ENCODE assay signal across 8 cellular contexts in the genomic region with DNA sequence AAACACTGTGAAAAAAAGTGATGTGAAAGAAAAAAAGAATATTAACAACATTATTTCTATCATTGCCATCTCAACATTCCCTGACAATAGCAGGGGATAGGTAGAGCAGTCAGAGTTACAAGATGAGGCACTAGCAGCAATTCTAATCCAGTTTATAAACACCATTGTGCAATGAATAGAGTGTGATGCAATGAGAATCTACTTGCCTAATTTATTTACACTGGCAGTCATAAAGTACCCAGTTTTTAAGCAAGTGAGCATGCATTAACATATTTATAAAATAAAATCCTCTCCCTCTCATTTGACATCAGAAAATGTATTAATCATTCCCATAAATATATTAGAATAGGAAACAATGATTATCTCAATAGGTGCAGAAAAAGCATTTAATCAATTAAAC. TPM values are rescaled to one million over a fixed set of nuclear protein-coding genes. Genes with fewer than 3 reads are reported as not detected.
A peak's percentile ranks its signal among the peaks of the same experiment; 100 is the strongest.
DNase-seq lines count a peak whose midpoint lies in the region; ATAC-seq and TF ChIP-seq lines count a peak whose summit lies in the region.
"Had no signal": no experiment of that assay in that cellular context is flagged by ENCODE, and none has a peak within 500 bp of the region (broad histone marks: within the 10 kb centered on the region; RNA-seq: fewer than 3 reads in every experiment).

No MANE protein-coding gene starts in this region.

- no peaks in the 10 kb centered on the region for H3K36me3 ChIP-seq in CD8-positive, alpha-beta memory T cell (ENCODE audit: insufficient read depth, low read length)
- no peaks in the 10 kb centered on the region for H3K36me3 ChIP-seq in ovary

- TF ChIP-seq EP300 in ovary (IDR thresholded peaks at IDR 0.05): no peak

- H3K4me3 Mint-ChIP-seq in CD8-positive, alpha-beta memory T cell: peak overlapping the region in 6 of 7 donors; percentile 51 to 100 (median 86)
- peak overlapping the region in 3 of 4 donors; percentile 31 to 100 (median 73) for H3K4me3 Mint-ChIP-seq in IgD-negative memory B cell
- H3K4me3 Mint-ChIP-seq in activated naive CD8-positive, alpha-beta T cell treated with anti-CD3 and anti-CD28 coated beads, Interleukin-2, amount 50 U/mL, for 24 hours: peak overlapping the region; percentile 97
- H3K4me3 Mint-ChIP-seq in mesothelial cell of epicardium: peak overlapping the region; percentile 30

- H3K9me3 ChIP-seq in CD8-positive, alpha-beta memory T cell (ENCODE audit: low read length): no peaks in the 10 kb centered on the region
- H3K9me3 ChIP-seq in ovary: no peaks in the 10 kb centered on the region

- H3K36me3 Mint-ChIP-seq in CD8-positive, alpha-beta memory T cell: peaks cover 0 to 17% (median 3%) of the 10 kb centered on the region in 3 donors
- peaks cover 2% of the 10 kb centered on the region for H3K36me3 Mint-ChIP-seq in IgD-negative memory B cell
- H3K36me3 Mint-ChIP-seq in activated naive CD8-positive, alpha-beta T cell treated with anti-CD3 and anti-CD28 coated beads, Interleukin-2, amount 50 U/mL, for 24 hours (ENCODE audit: low read depth): peaks cover 8% of the 10 kb centered on the region
- H3K36me3 Mint-ChIP-seq in mesothelial cell of epicardium: no peaks in the 10 kb centered on the region
- H3K36me3 Mint-ChIP-seq: activated naive CD4-positive, alpha-beta T cell treated with anti-CD3 and anti-CD28 coated beads, Interleukin-2, amount 50 U/mL, for 24 hours had no signal

- H3K27ac ChIP-seq in CD8-positive, alpha-beta memory T cell (ENCODE audit: low read depth, low read length): no peak overlapping the region
- H3K27ac ChIP-seq in ovary (no peak overlapping the region), caudate nucleus (ENCODE audit: low read depth, low read length) (no peak overlapping the region)

- intact Hi-C loops in ovary (cut with DNase I): no loop called here

- CTCF ChIA-PET in CD8-positive, alpha-beta memory T cell (lab: Charles Lee): no interaction called here

- peaks cover 0 to 2% of the 10 kb centered on the region in 2 donors for H3K27me3 Mint-ChIP-seq in CD8-positive, alpha-beta memory T cell
- H3K27me3 Mint-ChIP-seq in IgD-negative memory B cell (no peaks in the 10 kb centered on the region), mesothelial cell of epicardium (ENCODE audit: low read depth) (no peaks in the 10 kb centered on the region)
- H3K27me3 Mint-ChIP-seq in activated naive CD8-positive, alpha-beta T cell treated with anti-CD3 and anti-CD28 coated beads, Interleukin-2, amount 50 U/mL, for 24 hours: no peaks in the 10 kb centered on the region
- H3K27me3 Mint-ChIP-seq: activated naive CD4-positive, alpha-beta T cell treated with anti-CD3 and anti-CD28 coated beads, Interleukin-2, amount 50 U/mL, for 24 hours had no signal

- TF ChIP-seq POLR2A in ovary (IDR thresholded peaks at IDR 0.05): no peak

- no peaks in the 10 kb centered on the region for H3K27me3 ChIP-seq in CD8-positive, alpha-beta memory T cell (ENCODE audit: insufficient read depth, low read length, poor library complexity, severe bottlenecking)
- H3K27me3 ChIP-seq in ovary: no peaks in the 10 kb centered on the region

- POLR2A ChIA-PET in CD8-positive, alpha-beta memory T cell (lab: Charles Lee): no interaction called here

- peaks cover 59 to 84% (median 79%) of the 10 kb centered on the region in 3 donors for H3K4me1 Mint-ChIP-seq in CD8-positive, alpha-beta memory T cell
- H3K4me1 Mint-ChIP-seq in IgD-negative memory B cell (peaks cover 24 to 47% (median 26%) of the 10 kb centered on the region in 3 donors), mesothelial cell of epicardium (peaks cover 35% of the 10 kb centered on the region)
- H3K4me1 Mint-ChIP-seq in activated naive CD8-positive, alpha-beta T cell treated with anti-CD3 and anti-CD28 coated beads, Interleukin-2, amount 50 U/mL, for 24 hours: peaks cover 39% of the 10 kb centered on the region

- H3K4me3 ChIP-seq in CD8-positive, alpha-beta memory T cell (ENCODE audit: low read length): no peak overlapping the region
- no peak overlapping the region for H3K4me3 ChIP-seq in ovary

- no peak for TF ChIP-seq CTCF in mesothelial cell of epicardium (IDR thresholded peaks at IDR 0.05; ENCODE audit: unreplicated experiment)
- TF ChIP-seq CTCF in ovary (IDR thresholded peaks at IDR 0.05): no peak

- peak overlapping the region in 1 of 8 donors; percentile 25 for H3K27ac Mint-ChIP-seq in CD8-positive, alpha-beta memory T cell
- H3K27ac Mint-ChIP-seq in IgD-negative memory B cell: peak overlapping the region in 1 of 3 donors; percentile 31
- no peak overlapping the region for H3K27ac Mint-ChIP-seq in activated naive CD8-positive, alpha-beta T cell treated with anti-CD3 and anti-CD28 coated beads, Interleukin-2, amount 50 U/mL, for 24 hours
- no peak overlapping the region for H3K27ac Mint-ChIP-seq in mesothelial cell of epicardium
- H3K27ac Mint-ChIP-seq: activated naive CD4-positive, alpha-beta T cell treated with anti-CD3 and anti-CD28 coated beads, Interleukin-2, amount 50 U/mL, for 24 hours had no signal

- H3K9me3 Mint-ChIP-seq in CD8-positive, alpha-beta memory T cell: no peaks in the 10 kb centered on the region
- no peaks in the 10 kb centered on the region for H3K9me3 Mint-ChIP-seq in IgD-negative memory B cell
- H3K9me3 Mint-ChIP-seq in activated naive CD8-positive, alpha-beta T cell treated with anti-CD3 and anti-CD28 coated beads, Interleukin-2, amount 50 U/mL, for 24 hours: no peaks in the 10 kb centered on the region
- no peaks in the 10 kb centered on the region for H3K9me3 Mint-ChIP-seq in mesothelial cell of epicardium
- H3K9me3 Mint-ChIP-seq: activated naive CD4-positive, alpha-beta T cell treated with anti-CD3 and anti-CD28 coated beads, Interleukin-2, amount 50 U/mL, for 24 hours had no signal

- ATAC-seq in activated naive CD8-positive, alpha-beta T cell treated with anti-CD3 and anti-CD28 coated beads, Interleukin-2, amount 50 U/mL, for 24 hours: no peak

- no peak for DNase-seq in CD8-positive, alpha-beta memory T cell
- no peak for DNase-seq in activated naive CD8-positive, alpha-beta T cell treated with anti-CD3 and anti-CD28 coated beads, Interleukin-2, amount 50 U/mL, for 24 hours
- DNase-seq in mesothelial cell of epicardium (ENCODE audit: low spot score in 2 of 2, unreplicated experiment in 2 of 2): no peak
- no peak for DNase-seq in ovary
- no peak for DNase-seq in SW 1271 (lab: John Stamatoyannopoulos, UW)
- DNase-seq in caudate nucleus (lab: John Stamatoyannopoulos, UW): no peak

- peaks cover 28% of the 10 kb centered on the region for H3K4me1 ChIP-seq in CD8-positive, alpha-beta memory T cell (ENCODE audit: insufficient read depth, low read length)
- no peaks in the 10 kb centered on the region for H3K4me1 ChIP-seq in ovary (ENCODE audit: insufficient read depth)

RNA-seq across cellular contexts. Expression of gene MANEA, which starts 2.5 kb away (rescaled TPM):
- 10 to 100 TPM; 19.3 to 23.1 TPM for total RNA-seq in CD8-positive, alpha-beta memory T cell
- 5.0 TPM for polyA plus RNA-seq in CD8-positive, alpha-beta memory T cell
- 4.4 TPM for polyA plus RNA-seq in IgD-negative memory B cell
- 17.4 to 17.8 TPM (median 17.8 TPM) in 3 replicates for total RNA-seq in mesothelial cell of epicardium
- total RNA-seq in ovary: 10 to 100 TPM in 4 of 7 donors, 1 to 10 TPM in 3; 5.7 to 12.8 (median 10.4) TPM
- 1 to 10 TPM; 6.0 to 8.9 TPM for polyA plus RNA-seq in ovary

Comparison
In these comparisons a context has a peak if more than half of its experiments do, and no peak if none do; other contexts are left out.
1. H3K4me3 Mint-ChIP-seq: peak in every context shown above with its lines; median percentile 97 in activated naive CD8-positive, alpha-beta T cell treated with anti-CD3 and anti-CD28 coated beads, Interleukin-2, amount 50 U/mL, for 24 hours; 86 in CD8-positive, alpha-beta memory T cell; 73 in IgD-negative memory B cell; 30 in mesothelial cell of epicardium.